Comparison of ENCODE assay signal across 1 cellular context in genomic region chr9:37908698-37909186, GRCh38.
TF ChIP-seq lines count a peak whose summit lies in the region.

No MANE protein-coding gene starts in this region.

TF ChIP-seq in HepG2, 621 proteins besides CTCF, POLR2A, EP300 and RAD21 (continued from another document and continues in another):
- TF ChIP-seq ZNF333 (CRISPR knock-in tag; IDR thresholded peaks at IDR 0.05; ENCODE audit: borderline replicate concordance) (no peak), CHD4 (IDR thresholded peaks at IDR 0.05; ENCODE audit: borderline replicate concordance, low read length) (no peak), HDAC2 (CRISPR knock-in tag; IDR thresholded peaks at IDR 0.05) (peak; percentile 74; the same call in 1 of the 2 replicates), ZBTB8A (CRISPR knock-in tag; IDR thresholded peaks at IDR 0.05; ENCODE audit: borderline replicate concordance, low read depth) (no peak), ZNF691 (CRISPR knock-in tag; IDR thresholded peaks at IDR 0.05; ENCODE audit: borderline replicate concordance, low read depth) (no peak), ELF4 (CRISPR knock-in tag; IDR thresholded peaks at IDR 0.05; ENCODE audit: borderline replicate concordance) (no peak), HDAC6 (IDR thresholded peaks at IDR 0.05; ENCODE audit: low read depth, low read length) (no peak), IKZF1 (IDR thresholded peaks at IDR 0.05) (no peak), ZBTB49 (CRISPR knock-in tag; IDR thresholded peaks at IDR 0.05; ENCODE audit: borderline replicate concordance) (no peak), MTF2 (CRISPR knock-in tag; IDR thresholded peaks at IDR 0.05; ENCODE audit: borderline replicate concordance) (no peak), ZNF616 (CRISPR knock-in tag; IDR thresholded peaks at IDR 0.05; ENCODE audit: low read depth) (no peak), E2F2 (CRISPR knock-in tag; IDR thresholded peaks at IDR 0.05; ENCODE audit: borderline replicate concordance) (no peak), ATF7 (IDR thresholded peaks at IDR 0.05) (0 out of 2 replicates have a peak, but pooled peaks have one; percentile 22), ATF7 (CRISPR knock-in tag; IDR thresholded peaks at IDR 0.05) (no peak), NONO (IDR thresholded peaks at IDR 0.05) (no peak), NONO (CRISPR knock-in tag; conservative IDR thresholded peaks at IDR 0.05) (peak; percentile 48; the same call in 1 of the 2 replicates), ARNTL (CRISPR knock-in tag; IDR thresholded peaks at IDR 0.05) (no peak), ZBTB37 (CRISPR knock-in tag; IDR thresholded peaks at IDR 0.05) (no peak), ZKSCAN1 (IDR thresholded peaks at IDR 0.05; ENCODE audit: low read length) (no peak), SIX4 (CRISPR knock-in tag; IDR thresholded peaks at IDR 0.05) (no peak), DBP (CRISPR knock-in tag; IDR thresholded peaks at IDR 0.05; ENCODE audit: not compliant biosample characterization) (no peak), THAP8 (CRISPR knock-in tag; IDR thresholded peaks at IDR 0.05; ENCODE audit: borderline replicate concordance) (no peak), GLMP (CRISPR knock-in tag; IDR thresholded peaks at IDR 0.05; ENCODE audit: borderline replicate concordance) (no peak), AHDC1 (CRISPR knock-in tag; IDR thresholded peaks at IDR 0.05; ENCODE audit: borderline replicate concordance) (peak; percentile 43; the same call in 1 of the 2 replicates), ZFP62 (CRISPR knock-in tag; IDR thresholded peaks at IDR 0.05) (no peak), ZFYVE20 (CRISPR knock-in tag; IDR thresholded peaks at IDR 0.05; ENCODE audit: borderline replicate concordance, low read depth) (no peak), SNAPC2 (CRISPR knock-in tag; IDR thresholded peaks at IDR 0.05) (no peak), HMG20B (CRISPR knock-in tag; conservative IDR thresholded peaks at IDR 0.05) (peak; percentile 64; the same call in 1 of the 2 replicates), ELF3 (CRISPR knock-in tag; IDR thresholded peaks at IDR 0.05) (no peak), CREM (IDR thresholded peaks at IDR 0.05) (peak; percentile 77; the same call in 1 of the 2 replicates), CREM (CRISPR knock-in tag; IDR thresholded peaks at IDR 0.05) (no peak), FOXA3 (CRISPR knock-in tag; IDR thresholded peaks at IDR 0.05) (peak; percentile 93), NR2F2 (IDR thresholded peaks at IDR 0.05; ENCODE audit: borderline replicate concordance, low read depth) (peak; percentile 88), NR2F6 (IDR thresholded peaks at IDR 0.05) (peak; percentile 98), NR2F6 (CRISPR knock-in tag; IDR thresholded peaks at IDR 0.05) (peak; percentile 96), ZBTB43 (CRISPR knock-in tag; conservative IDR thresholded peaks at IDR 0.05) (no peak), CBX5 (CRISPR knock-in tag; IDR thresholded peaks at IDR 0.05; ENCODE audit: borderline replicate concordance) (peak; percentile 57; the same call in 1 of the 2 replicates), TP53 (CRISPR knock-in tag; conservative IDR thresholded peaks at IDR 0.05) (no peak), JUN (CRISPR knock-in tag; IDR thresholded peaks at IDR 0.05) (0 out of 2 replicates have a peak, but pooled peaks have one; percentile 18), HMGXB3 (CRISPR knock-in tag; IDR thresholded peaks at IDR 0.05; ENCODE audit: borderline replicate concordance) (peak; percentile 61; the same call in 1 of the 2 replicates), U2AF1 (optimal IDR thresholded peaks at IDR 0.05; ENCODE audit: low read depth, low read length) (no peak), TRIM24 (CRISPR knock-in tag; IDR thresholded peaks at IDR 0.05) (peak; percentile 66; the same call in 1 of the 2 replicates)
